ENCODE assay signal across 8 cellular contexts in genomic region chr1:9494936-9495758, GRCh38. TPM values are rescaled to one million over a fixed set of nuclear protein-coding genes. Genes with fewer than 3 reads are reported as not detected.
A peak's percentile ranks its signal among the peaks of the same experiment; 100 is the strongest.
DNase-seq lines count a peak whose midpoint lies in the region; ATAC-seq and TF ChIP-seq lines count a peak whose summit lies in the region.

No MANE protein-coding gene starts in this region.

- intact Hi-C loops in A673 (cut with micrococcal nuclease; ENCODE audit: unreplicated experiment): loop anchor here (1.0 to 5.0 kb wide), 2 partner anchors 78 to 383 kb away; no protein-coding TSS in a partner anchor

- H3K36me3 ChIP-seq in A673 (ENCODE audit: insufficient read depth, low read length, poor library complexity, severe bottlenecking) (no peaks in the 10 kb centered on the region), mesodermal cell (ENCODE audit: control insufficient read depth, insufficient read depth, low read length) (no peaks in the 10 kb centered on the region)

- CTCF ChIA-PET in A673 (lab: Charles Lee): interaction anchor here (1.0 to 1.1 kb wide), 2 partner anchors 16 to 79 kb away, joined by 3 to 4 read pairs; no protein-coding TSS in a partner anchor

- in situ Hi-C loops in GM13976 (cut with MboI; ENCODE audit: low sequenced_read_pairs, unreplicated experiment): no loop called here

- TF ChIP-seq CTCF in A673 (conservative IDR thresholded peaks at IDR 0.05; ENCODE audit: low read depth, low read length) (peak; percentile 94), GM13976 (IDR thresholded peaks at IDR 0.05; ENCODE audit: borderline replicate concordance, control extremely low read depth, extremely low read depth, insufficient read depth, missing control alignments) (peak; percentile 81)

- no TSS peak for BruUV-seq in A673 (replicated peaks; lab: Mats Ljungman, UMichigan)

- no peak for ATAC-seq in GM19395 (IDR thresholded peaks at IDR 0.05; ENCODE audit: unreplicated experiment)

- POLR2A ChIA-PET in A673 (lab: Charles Lee; ENCODE audit: low non-redundant PET): no interaction called here

- H3K27me3 ChIP-seq in A673 (replicated peaks; ENCODE audit: insufficient read depth, low read depth, low read length, poor library complexity): peaks cover 3% of the 10 kb centered on the region

- no peaks in the 10 kb centered on the region for H3K9me3 ChIP-seq in A673 (ENCODE audit: low read depth, low read length, poor library complexity, severe bottlenecking)
- H3K9me3 ChIP-seq in mesodermal cell (ENCODE audit: control insufficient read depth, low read length): no peaks in the 10 kb centered on the region

- H3K27ac ChIP-seq in A673 (ENCODE audit: low read depth, low read length, poor library complexity, severe bottlenecking) (no peak overlapping the region), mesodermal cell (ENCODE audit: low read depth, low read length, severe bottlenecking) (no peak overlapping the region)

- no peaks in the 10 kb centered on the region for H3K4me1 ChIP-seq in A673 (ENCODE audit: insufficient read depth, low read length, poor library complexity, severe bottlenecking)
- no peaks in the 10 kb centered on the region for H3K4me1 ChIP-seq in mesodermal cell (ENCODE audit: control insufficient read depth, insufficient read depth, low read length, poor library complexity, severe bottlenecking)

- 9 to 14% methylated on average over 39 of the region's 48 CpGs for whole genome bisulfite sequencing in mesodermal cell (ENCODE audit: insufficient coverage in 2 of 2), 2 experiments

- DNase-seq in A673 (ENCODE audit: low spot score) (peak; percentile 75), GM13976 (ENCODE audit: low spot score) (peak; percentile 89), NCI-H2227 treated with DMSO at 0.1 percent for 48 hours (lab: John Stamatoyannopoulos, UW) (peak; percentile 7)
- DNase-seq in activated CD4-positive, alpha-beta T cell treated with anti-CD3 and anti-CD28 coated beads, Interleukin-2, amount 50 U/mL, for 1 hour: peak; percentile 58
- peak; percentile 54 for DNase-seq in effector CD4-positive, alpha-beta T cell
- DNase-seq in stimulated activated CD8-positive, alpha-beta memory T cell treated with anti-CD3 and anti-CD28 coated beads, Interleukin-4, amount 100 ng/mL, for 1 hour (ENCODE audit: low read depth in 2 of 2, low spot score in 1 of 2): peak; percentile 14 to 45

- H3K4me3 ChIP-seq in A673 (ENCODE audit: low read depth, low read length, poor library complexity, severe bottlenecking): peak overlapping the region; percentile 32
- H3K4me3 ChIP-seq in mesodermal cell (ENCODE audit: extremely low read depth, insufficient read depth, low read length, poor library complexity, severe bottlenecking): peak overlapping the region; percentile 14

RNA-seq across cellular contexts. Expression of gene SLC25A33, which starts 44.1 kb away (rescaled TPM):
- total RNA-seq in A673 (2021): 14.1 and 15.0 TPM in 2 replicates
- polyA plus RNA-seq in mesodermal cell (2013, experiment 1 of 2): 6.5 TPM
- 5.5 TPM for polyA plus RNA-seq in mesodermal cell (2013, experiment 2 of 2)

Comparison
In these comparisons a context has a peak if more than half of its experiments do, and no peak if none do; other contexts are left out.
1. DNase-seq: peak in every context shown above with its lines; median percentile 89 in GM13976; 75 in A673; 58 in activated CD4-positive, alpha-beta T cell treated with anti-CD3 and anti-CD28 coated beads, Interleukin-2, amount 50 U/mL, for 1 hour; 54 in effector CD4-positive, alpha-beta T cell; 30 in stimulated activated CD8-positive, alpha-beta memory T cell treated with anti-CD3 and anti-CD28 coated beads, Interleukin-4, amount 100 ng/mL, for 1 hour; 7 in NCI-H2227 treated with DMSO at 0.1 percent for 48 hours.